ENCODE assay signal across 1 cellular context in genomic region chr11:67416416-67417335, GRCh38.
TF ChIP-seq lines count a peak whose summit lies in the region.

No MANE protein-coding gene starts in this region.

TF ChIP-seq in GM23338, 12 proteins besides CTCF, POLR2A, EP300 and RAD21 (continued from another document):
- no peak for TF ChIP-seq REST (IDR thresholded peaks at IDR 0.05; ENCODE audit: unreplicated experiment)
- TF ChIP-seq NANOG (IDR thresholded peaks at IDR 0.05; ENCODE audit: borderline replicate concordance) = no peak
- no peak for TF ChIP-seq JUNB (IDR thresholded peaks at IDR 0.05; ENCODE audit: unreplicated experiment)
- TF ChIP-seq EZH2phosphoT487 (IDR thresholded peaks at IDR 0.05; ENCODE audit: unreplicated experiment) = no peak
- no peak for TF ChIP-seq CREB1 (CRISPR knock-in tag; IDR thresholded peaks at IDR 0.05; ENCODE audit: low read depth)
- TF ChIP-seq STAT1 (IDR thresholded peaks at IDR 0.05; ENCODE audit: unreplicated experiment) = no peak
- no peak for TF ChIP-seq ZNF114 (CRISPR knock-in tag; IDR thresholded peaks at IDR 0.05)
- TF ChIP-seq ZNF331 (CRISPR knock-in tag; IDR thresholded peaks at IDR 0.05; ENCODE audit: low read depth) = no peak
- no peak for TF ChIP-seq EZH2 (IDR thresholded peaks at IDR 0.05; ENCODE audit: low read depth, unreplicated experiment)
